In genomic region chr12:54029529-54030441, GRCh38 we compare ENCODE assay signal across 14 cellular contexts. TPM values are rescaled to one million over a fixed set of nuclear protein-coding genes. Genes with fewer than 3 reads are reported as not detected.
DNase-seq lines count a peak whose midpoint lies in the region; ATAC-seq and TF ChIP-seq lines count a peak whose summit lies in the region.
"Had no signal": no experiment of that assay in that cellular context is flagged by ENCODE, and none has a peak within 500 bp of the region (broad histone marks: within the 10 kb centered on the region; RNA-seq: fewer than 3 reads in every experiment).

No MANE protein-coding gene starts in this region.

- TF ChIP-seq CTCF in AG10803 (conservative IDR thresholded peaks at IDR 0.05; ENCODE audit: low read length): no peak
- TF ChIP-seq CTCF in esophagus squamous epithelium (IDR thresholded peaks at IDR 0.05): no peak
- no peak for TF ChIP-seq CTCF in ovary (IDR thresholded peaks at IDR 0.05)
- TF ChIP-seq CTCF in SK-N-SH (IDR thresholded peaks at IDR 0.05): no peak

- peaks cover 100% of the 10 kb centered on the region for H3K27me3 ChIP-seq in NT2/D1 (ENCODE audit: insufficient read depth, insufficient read length)
- H3K27me3 ChIP-seq in esophagus squamous epithelium: peaks cover 0 to 100% (median 27%) of the 10 kb centered on the region in 4 donors
- H3K27me3 ChIP-seq in ovary: no peaks in the 10 kb centered on the region
- H3K27me3 ChIP-seq in SK-N-SH (ENCODE audit: insufficient read depth): no peaks in the 10 kb centered on the region

- CTCF ChIA-PET in SK-N-SH (lab: Yijun Ruan, JAX): interaction anchor here (0.7 to 23.2 kb wide), 10 partner anchors 13 to 189 kb away, joined by 3 to 548 read pairs (median 25); partner anchors contain the start of genes HOXC10, HOXC4, HOXC8 and SMUG1

- H4K20me1 ChIP-seq in SK-N-SH (ENCODE audit: insufficient read depth): no peaks in the 10 kb centered on the region

- H3K9me3 ChIP-seq in NT2/D1 (ENCODE audit: insufficient read depth, low read length) (no peaks in the 10 kb centered on the region), esophagus squamous epithelium (no peaks in the 10 kb centered on the region), ovary (no peaks in the 10 kb centered on the region), SK-N-SH (no peaks in the 10 kb centered on the region)

- H3K4me2 ChIP-seq in SK-N-SH: no peak overlapping the region

- POLR2A ChIA-PET in SK-N-SH (lab: Yijun Ruan, JAX): no interaction called here

- no peak overlapping the region for H2AFZ ChIP-seq in SK-N-SH (ENCODE audit: low read depth)

- TF ChIP-seq RAD21 in SK-N-SH (IDR thresholded peaks at IDR 0.05; ENCODE audit: low read length): no peak

- intact Hi-C loops in esophagus squamous epithelium (cut with DNase I): loop anchor here (5.0 kb wide), 1 partner anchor 163 kb away; no protein-coding TSS in a partner anchor
- intact Hi-C loops in ovary (cut with DNase I): loop anchor here in 3 of 4 donors (5.0 to 10.0 kb wide), 3 partner anchors 95 to 163 kb away; no protein-coding TSS in a partner anchor

- H3K4me3 ChIP-seq in AG10803 (ENCODE audit: low read length): peak overlapping the region; percentile 98
- peak overlapping the region; percentile 2 for H3K4me3 ChIP-seq in NT2/D1 (ENCODE audit: insufficient read length, low read depth)
- peak overlapping the region; percentile 36 to 63 (median 48) for H3K4me3 ChIP-seq in esophagus squamous epithelium
- H3K4me3 ChIP-seq in ovary: no peak overlapping the region
- peak overlapping the region in 1 of 2 experiments; percentile 19; a peak in 1 of 4 replicates for H3K4me3 ChIP-seq in SK-N-SH (ENCODE audit: low read depth in 2 of 2, low read length in 1 of 2)

- no peak for TF ChIP-seq EP300 in ovary (IDR thresholded peaks at IDR 0.05)
- no peak for TF ChIP-seq EP300 in SK-N-SH (IDR thresholded peaks at IDR 0.05; ENCODE audit: borderline replicate concordance in 1 of 2, low read depth in 1 of 2, low read length in 1 of 2)

- WGBS in esophagus squamous epithelium, 2 donors: 33 to 39% methylated on average over 26 to 45 of the region's 53 CpGs
- 40 to 67% (median 53%) methylated on average over 53 of the region's 53 CpGs for WGBS in ovary, 3 donors
- 94% methylated on average over 49 of the region's 53 CpGs for WGBS in SK-N-SH (ENCODE audit: low lambda C conversion rate)

- H3F3A ChIP-seq in SK-N-SH (replicated peaks; ENCODE audit: insufficient read depth): peaks cover 4% of the 10 kb centered on the region

- no peak for TF ChIP-seq POLR2A in esophagus squamous epithelium (IDR thresholded peaks at IDR 0.05)
- no peak for TF ChIP-seq POLR2A in ovary (IDR thresholded peaks at IDR 0.05)

- H3K79me2 ChIP-seq in SK-N-SH (ENCODE audit: insufficient read depth): no peaks in the 10 kb centered on the region

- no peaks in the 10 kb centered on the region for H3K36me3 ChIP-seq in NT2/D1 (ENCODE audit: insufficient read depth, insufficient read length, low read length)
- H3K36me3 ChIP-seq in esophagus squamous epithelium: no peaks in the 10 kb centered on the region
- no peaks in the 10 kb centered on the region for H3K36me3 ChIP-seq in ovary
- H3K36me3 ChIP-seq in SK-N-SH (replicated peaks in 1 of 2; ENCODE audit: control insufficient read depth in 1 of 2, insufficient read depth in 2 of 2, low read length in 1 of 2): no peaks in the 10 kb centered on the region

- peak overlapping the region; percentile 24 for H3K9ac ChIP-seq in NT2/D1 (ENCODE audit: insufficient read length, low read depth)
- no peak overlapping the region for H3K9ac ChIP-seq in SK-N-SH

- H3K9me2 ChIP-seq in SK-N-SH: no peaks in the 10 kb centered on the region

- ATAC-seq in activated CD4-positive, CD25-positive, alpha-beta regulatory T cell treated with anti-CD3 and anti-CD28 coated beads, Interleukin-2, amount 50 U/mL, for 24 hours: no peak
- ATAC-seq: activated CD8-positive, alpha-beta T cell treated with anti-CD3 and anti-CD28 coated beads, Interleukin-2, amount 10 ng/mL, durations not matched to agents 7 days and 5 days; left lobe of liver had no signal

- peaks cover 15% of the 10 kb centered on the region for H3K4me1 ChIP-seq in NT2/D1 (ENCODE audit: insufficient read depth, insufficient read length)
- peaks cover 5 to 61% (median 16%) of the 10 kb centered on the region in 3 donors for H3K4me1 ChIP-seq in esophagus squamous epithelium
- peaks cover 12% of the 10 kb centered on the region for H3K4me1 ChIP-seq in ovary (ENCODE audit: insufficient read depth)
- peaks cover 0 to 28% of the 10 kb centered on the region in 2 experiments; a peak in 1 of 4 replicates for H3K4me1 ChIP-seq in SK-N-SH (ENCODE audit: control insufficient read depth in 1 of 2, insufficient read depth in 2 of 2, low read depth in 1 of 2, low read length in 1 of 2)

- DNase-seq in AG10803 (ENCODE audit: low read depth) (no peak), NT2/D1 (ENCODE audit: low read depth, low spot score) (no peak), esophagus squamous epithelium (lab: John Stamatoyannopoulos, UW) (no peak), ovary (peak in 4 of 5 donors; percentile 41 to 66 (median 62)), SK-N-SH (no peak), OCI-M2 (lab: John Stamatoyannopoulos, UW; ENCODE audit: unreplicated experiment) (no peak), GDM1 (lab: John Stamatoyannopoulos, UW) (no peak)
- DNase-seq: activated CD8-positive, alpha-beta T cell treated with anti-CD3 and anti-CD28 coated beads, Interleukin-2, amount 10 ng/mL, durations not matched to agents 7 days and 5 days; activated gamma-delta T cell treated with Interleukin-2 at 50 U/mL for 16 hours; caudate nucleus; head of caudate nucleus; naive B cell had no signal

- H3K27ac ChIP-seq in esophagus squamous epithelium: no peak overlapping the region
- H3K27ac ChIP-seq in ovary: peak overlapping the region; percentile 86 to 95
- no peak overlapping the region; a peak in 1 of 4 replicates for H3K27ac ChIP-seq in SK-N-SH (ENCODE audit: low read depth in 2 of 2, low read length in 1 of 2)

TF ChIP-seq in SK-N-SH, 30 proteins besides CTCF, POLR2A, EP300 and RAD21 (continues in another document):
- TF ChIP-seq IRF3 (IDR thresholded peaks at IDR 0.05; ENCODE audit: low read depth, low read length) (no peak), USF1 (IDR thresholded peaks at IDR 0.05; ENCODE audit: borderline replicate concordance, low read depth) (no peak), GATA2 (CRISPR knock-in tag; IDR thresholded peaks at IDR 0.05) (no peak), SIN3A (IDR thresholded peaks at IDR 0.05; ENCODE audit: borderline replicate concordance, low read depth, low read length) (no peak), SMC3 (IDR thresholded peaks at IDR 0.05; ENCODE audit: low read depth, low read length) (no peak), RXRA (IDR thresholded peaks at IDR 0.05; ENCODE audit: borderline replicate concordance, low read depth) (no peak)

RNA-seq across cellular contexts. Expression of gene HOXC6, which starts 1.5 kb away (rescaled TPM):
- 1 to 10 TPM in 1 of 4 donors, under 1 TPM in 2, not detected in 1; 0.21 to 1.1 (median 0.30) TPM for total RNA-seq in esophagus squamous epithelium
- 10 to 100 TPM in 5 of 7 donors, 1 to 10 TPM in 2; 3.9 to 56.1 (median 21.4) TPM for total RNA-seq in ovary
- polyA plus RNA-seq in ovary: 10 to 100 TPM; 23.3 to 37.8 TPM
- 6.1 and 9.1 TPM in 2 replicates for polyA plus RNA-seq in SK-N-SH (2012; rRNA removed)
- polyA plus RNA-seq in SK-N-SH (2012; cell fraction: cytosol; rRNA removed): 6.4 and 7.6 TPM in 2 replicates
- polyA plus RNA-seq in SK-N-SH (2012; cell fraction: nucleus; rRNA removed): 14.9 and 15.9 TPM in 2 replicates
- total RNA-seq: activated CD8-positive, alpha-beta T cell treated with anti-CD3 and anti-CD28 coated beads, Interleukin-2, amount 10 ng/mL, durations not matched to agents 7 days and 5 days; left lobe of liver had no signal

RNA-seq across cellular contexts. Expression of gene HOXC5, which starts 3.1 kb away (rescaled TPM):
- 1 to 10 TPM in 1 of 4 donors, under 1 TPM in 1, not detected in 2; 0.31 to 1.1 TPM for total RNA-seq in esophagus squamous epithelium
- total RNA-seq in ovary: 10 to 100 TPM in 1 of 7 donors, 1 to 10 TPM in 6; 1.8 to 11.0 (median 3.6) TPM
- polyA plus RNA-seq in ovary: 1 to 10 TPM; 2.1 to 2.2 TPM
- polyA plus RNA-seq in SK-N-SH (2012; rRNA removed): 1.5 and 2.1 TPM in 2 replicates
- 1.2 and 1.8 TPM in 2 replicates for polyA plus RNA-seq in SK-N-SH (2012; cell fraction: cytosol; rRNA removed)
- 1.7 and 2.3 TPM in 2 replicates for polyA plus RNA-seq in SK-N-SH (2012; cell fraction: nucleus; rRNA removed)
- total RNA-seq: activated CD8-positive, alpha-beta T cell treated with anti-CD3 and anti-CD28 coated beads, Interleukin-2, amount 10 ng/mL, durations not matched to agents 7 days and 5 days; left lobe of liver had no signal

RNA-seq across cellular contexts. Expression of gene HOXC8, which starts 21.0 kb away (rescaled TPM):
- under 1 TPM in 1 of 4 donors, not detected in 3; 0.70 TPM for total RNA-seq in esophagus squamous epithelium
- 10 to 100 TPM in 1 of 7 donors, 1 to 10 TPM in 5, under 1 TPM in 1; 0.34 to 13.9 (median 7.7) TPM for total RNA-seq in ovary
- 10 to 100 TPM in 1 of 2 donors, 1 to 10 TPM in 1; 3.2 to 19.4 TPM for polyA plus RNA-seq in ovary
- polyA plus RNA-seq in SK-N-SH (2012; rRNA removed): 1.7 and 1.8 TPM in 2 replicates
- polyA plus RNA-seq in SK-N-SH (2012; cell fraction: cytosol; rRNA removed): 1.8 and 2.0 TPM in 2 replicates
- polyA plus RNA-seq in SK-N-SH (2012; cell fraction: nucleus; rRNA removed): 0.53 and 0.75 TPM in 2 replicates
- total RNA-seq: activated CD8-positive, alpha-beta T cell treated with anti-CD3 and anti-CD28 coated beads, Interleukin-2, amount 10 ng/mL, durations not matched to agents 7 days and 5 days; left lobe of liver had no signal

RNA-seq across cellular contexts. Expression of gene HOXC4, which starts 23.9 kb away (rescaled TPM):
- 1 to 10 TPM; 1.1 to 3.1 (median 1.3) TPM for total RNA-seq in esophagus squamous epithelium
- 10 to 100 TPM in 5 of 7 donors, 1 to 10 TPM in 2; 3.3 to 21.8 (median 13.1) TPM for total RNA-seq in ovary
- polyA plus RNA-seq in ovary: 10 to 100 TPM in 1 of 2 donors, 1 to 10 TPM in 1; 7.9 to 10.9 TPM
- polyA plus RNA-seq in SK-N-SH (2012; rRNA removed): 1.6 and 3.7 TPM in 2 replicates
- polyA plus RNA-seq in SK-N-SH (2012; cell fraction: cytosol; rRNA removed): 4.7 and 5.9 TPM in 2 replicates
- polyA plus RNA-seq in SK-N-SH (2012; cell fraction: nucleus; rRNA removed): 6.5 and 7.3 TPM in 2 replicates

RNA-seq across cellular contexts. Expression of gene HOXC9, which starts 29.8 kb away (rescaled TPM):
- total RNA-seq in esophagus squamous epithelium (1 to 10 TPM in 1 of 4 donors, not detected in 3; 1.5 TPM), ovary (1 to 10 TPM in 2 of 7 donors, under 1 TPM in 4, not detected in 1; 0.26 to 3.9 (median 0.51) TPM)
- polyA plus RNA-seq in ovary (10 to 100 TPM in 1 of 2 donors, 1 to 10 TPM in 1; 3.4 to 15.0 TPM), SK-N-SH (2012; rRNA removed) (1.2 and 1.9 TPM in 2 replicates)
- polyA plus RNA-seq in SK-N-SH (2012; cell fraction: cytosol; rRNA removed): 1.8 and 2.4 TPM in 2 replicates
- 1.0 and 1.1 TPM in 2 replicates for polyA plus RNA-seq in SK-N-SH (2012; cell fraction: nucleus; rRNA removed)
- total RNA-seq: activated CD8-positive, alpha-beta T cell treated with anti-CD3 and anti-CD28 coated beads, Interleukin-2, amount 10 ng/mL, durations not matched to agents 7 days and 5 days; left lobe of liver had no signal

Comparison
In these comparisons a context has a peak if more than half of its experiments do, and no peak if none do; other contexts are left out.
1. DNase-seq: peak in ovary (4 of 5); none in AG10803 (single experiment), NT2/D1 (single experiment), esophagus squamous epithelium (single experiment), SK-N-SH (single experiment), OCI-M2 (single experiment) and GDM1 (single experiment).
2. H3K27ac ChIP-seq: peak in ovary (2 of 2); none in esophagus squamous epithelium (0 of 4) and SK-N-SH (0 of 2).